ENCODE assay signal across 9 cellular contexts in genomic region chr5:41707853-41708603, GRCh38.
DNase-seq lines count a peak whose midpoint lies in the region; ATAC-seq, FAIRE-seq and TF ChIP-seq lines count a peak whose summit lies in the region.
"Had no signal": no experiment of that assay in that cellular context is flagged by ENCODE, and none has a peak within 500 bp of the region (broad histone marks: within the 10 kb centered on the region; RNA-seq: fewer than 3 reads in every experiment).

No MANE protein-coding gene starts in this region.

- in situ Hi-C loops in GM12878 (cut with MboI): no loop called here

- H4K20me1 ChIP-seq in GM12878 (ENCODE audit: control insufficient read depth, insufficient read depth): no peaks in the 10 kb centered on the region; the same call in 1 of the 2 replicates

- TF ChIP-seq POLR2A in GM12878 (IDR thresholded peaks at IDR 0.05; ENCODE audit: low read depth, low read length) (no peak), GM18505 (IDR thresholded peaks at IDR 0.05; ENCODE audit: borderline replicate concordance, extremely low read depth, insufficient read depth, insufficient read length) (no peak)

- H3K9me3 ChIP-seq in GM12878 (replicated peaks; ENCODE audit: control insufficient read depth, insufficient read depth, low read length): no peaks in the 10 kb centered on the region; the same call in 2 of the 3 replicates

- WGBS in GM12878 (ENCODE audit: insufficient coverage, insufficient replicate concordance, low lambda C conversion rate, missing lambda C conversion rate): 31% methylated on average over 4 of the region's 4 CpGs

- no TSS peak for BruUV-seq in GM12878 (replicated peaks; lab: Mats Ljungman, UMichigan)

- no peaks in the 10 kb centered on the region for H3K27me3 ChIP-seq in GM12878 (replicated peaks in 1 of 2; ENCODE audit: control insufficient read depth in 2 of 2, insufficient read depth in 2 of 2, low read length in 1 of 2)

- SMC1A ChIA-PET in GM12878 (lab: Charles Lee; ENCODE audit: uncharacterized antibody, unreplicated experiment): interaction anchor here (0.7 to 4.4 kb wide), 11 partner anchors 11 to 349 kb away, joined by 3 to 53 read pairs (median 4); no protein-coding TSS in a partner anchor

- H3K27ac Mint-ChIP-seq in HFFc6: no peak overlapping the region
- H3K27ac Mint-ChIP-seq: activated naive CD4-positive, alpha-beta T cell treated with anti-CD3 and anti-CD28 coated beads, Interleukin-2, amount 50 U/mL, for 24 hours had no signal

- no peak overlapping the region for H3K27ac ChIP-seq in GM12878 (ENCODE audit: control insufficient read depth, insufficient read depth)

- H3K4me3 Mint-ChIP-seq in HFFc6: no peak overlapping the region
- H3K4me3 Mint-ChIP-seq: activated naive CD4-positive, alpha-beta T cell treated with anti-CD3 and anti-CD28 coated beads, Interleukin-2, amount 50 U/mL, for 24 hours had no signal

- ATAC-seq in GM18502 (IDR thresholded peaks at IDR 0.05; ENCODE audit: poor library complexity, unreplicated experiment) (peak; percentile 91), GM12878 (peak; percentile 91), GM18505 (IDR thresholded peaks at IDR 0.05; ENCODE audit: unreplicated experiment) (no peak)

- intact Hi-C loops in GM12878 (cut with micrococcal nuclease; ENCODE audit: unreplicated experiment): loop anchor here (1.0 kb wide), 1 partner anchor 135 kb away; no protein-coding TSS in a partner anchor

- no peaks in the 10 kb centered on the region for H3K79me2 ChIP-seq in GM12878 (ENCODE audit: control insufficient read depth, insufficient read depth, low read length)

- TF ChIP-seq CTCF in HFFc6 (IDR thresholded peaks at IDR 0.05) (peak; percentile 77), GM12878 (IDR thresholded peaks at IDR 0.05 in 2 of 3, conservative IDR thresholded peaks at IDR 0.05 in 1 of 3; ENCODE audit: control insufficient read depth in 2 of 3, extremely low read depth in 1 of 3, insufficient read depth in 1 of 3, low read depth in 3 of 3, low read length in 3 of 3) (peak; percentile 47 to 68 (median 53); a peak in 5 of 6 replicates)

- no peaks in the 10 kb centered on the region for H3K4me1 ChIP-seq in GM12878 (ENCODE audit: control insufficient read depth, insufficient read depth, low read length)

- CTCF ChIA-PET in GM12878 (lab: Yijun Ruan, JAX): interaction anchor here (0.6 to 3.8 kb wide), 14 partner anchors 10 to 349 kb away, joined by 3 to 74 read pairs (median 4); no protein-coding TSS in a partner anchor

- no peak overlapping the region for H2AFZ ChIP-seq in GM12878 (ENCODE audit: control insufficient read depth, low read depth, low read length)

- TF ChIP-seq EP300 in GM12878 (IDR thresholded peaks at IDR 0.05; ENCODE audit: borderline replicate concordance in 1 of 2, control insufficient read depth in 1 of 2, low read depth in 2 of 2, low read length in 2 of 2): no peak

- POLR2A ChIA-PET in GM12878 (lab: Charles Lee): no interaction called here

- no peaks in the 10 kb centered on the region for H3K9me3 Mint-ChIP-seq in HFFc6

- TF ChIP-seq RAD21 in GM12878 (IDR thresholded peaks at IDR 0.05; ENCODE audit: insufficient read depth, low read depth, low read length): peak; percentile 83

- FAIRE-seq in GM12878 (lab: Jason Lieb, UNC): peak; percentile 52

- H3K27me3 Mint-ChIP-seq in HFFc6 (ENCODE audit: insufficient read depth): peaks cover 2% of the 10 kb centered on the region

- no peaks in the 10 kb centered on the region for H3K36me3 Mint-ChIP-seq in HFFc6 (ENCODE audit: low read depth)

- no peaks in the 10 kb centered on the region for H3K36me3 ChIP-seq in GM12878 (ENCODE audit: control insufficient read depth in 2 of 2, insufficient read depth in 2 of 2, low read length in 1 of 2)

- H3K4me1 Mint-ChIP-seq in HFFc6 (ENCODE audit: low read depth): peaks cover 8% of the 10 kb centered on the region; the same call in 1 of the 2 replicates
- H3K4me1 Mint-ChIP-seq: activated naive CD4-positive, alpha-beta T cell treated with anti-CD3 and anti-CD28 coated beads, Interleukin-2, amount 50 U/mL, for 24 hours had no signal

- H3K4me2 ChIP-seq in GM12878 (ENCODE audit: control insufficient read depth, insufficient read depth): no peak overlapping the region

- RAD21 ChIA-PET in GM12878 (lab: Charles Lee; ENCODE audit: unreplicated experiment): interaction anchor here (0.5 to 1.4 kb wide), 8 partner anchors 80 to 349 kb away, joined by 3 to 13 read pairs (median 3); no protein-coding TSS in a partner anchor

- no peak overlapping the region for H3K4me3 ChIP-seq in GM12878

- no peak overlapping the region for H3K9ac ChIP-seq in GM12878 (ENCODE audit: control insufficient read depth, insufficient read depth, low read length)

- DNase-seq in HFFc6: peak; percentile 56
- peak; percentile 44 for DNase-seq in NAMALWA (ENCODE audit: low spot score)
- no peak for DNase-seq in GM12878 (ENCODE audit: low read depth, low spot score)
- DNase-seq in non-pigmented ciliary epithelial cell (ENCODE audit: low read depth): peak; percentile 36
- no peak for DNase-seq in Ammon's horn (ENCODE audit: low spot score)
- DNase-seq in amygdala (lab: John Stamatoyannopoulos, UW): no peak

TF ChIP-seq in GM12878, 131 proteins besides CTCF, POLR2A, EP300 and RAD21:
- TF ChIP-seq CBX3 (IDR thresholded peaks at IDR 0.05; ENCODE audit: borderline replicate concordance, low read depth): no peak
- TF ChIP-seq GABPA (IDR thresholded peaks at IDR 0.05; ENCODE audit: low read depth): no peak
- TF ChIP-seq POLR2AphosphoS5 (IDR thresholded peaks at IDR 0.05; ENCODE audit: low read length): no peak
- TF ChIP-seq TARDBP (IDR thresholded peaks at IDR 0.05; ENCODE audit: borderline replicate concordance): no peak
- TF ChIP-seq, protein P1, sequence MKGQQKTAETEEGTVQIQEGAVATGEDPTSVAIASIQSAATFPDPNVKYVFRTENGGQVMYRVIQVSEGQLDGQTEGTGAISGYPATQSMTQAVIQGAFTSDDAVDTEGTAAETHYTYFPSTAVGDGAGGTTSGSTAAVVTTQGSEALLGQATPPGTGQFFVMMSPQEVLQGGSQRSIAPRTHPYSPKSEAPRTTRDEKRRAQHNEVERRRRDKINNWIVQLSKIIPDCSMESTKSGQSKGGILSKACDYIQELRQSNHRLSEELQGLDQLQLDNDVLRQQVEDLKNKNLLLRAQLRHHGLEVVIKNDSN (IDR thresholded peaks at IDR 0.05; ENCODE audit: borderline replicate concordance, extremely low read length, insufficient read depth, low read depth, low read length): no peak
- TF ChIP-seq SUZ12 (IDR thresholded peaks at IDR 0.05; ENCODE audit: unreplicated experiment): no peak
- no peak for TF ChIP-seq POLR2AphosphoS2 (IDR thresholded peaks at IDR 0.05; ENCODE audit: low read depth, low read length)
- TF ChIP-seq, protein P2, sequence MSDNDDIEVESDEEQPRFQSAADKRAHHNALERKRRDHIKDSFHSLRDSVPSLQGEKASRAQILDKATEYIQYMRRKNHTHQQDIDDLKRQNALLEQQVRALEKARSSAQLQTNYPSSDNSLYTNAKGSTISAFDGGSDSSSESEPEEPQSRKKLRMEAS (IDR thresholded peaks at IDR 0.05; ENCODE audit: low read depth, low read length): no peak
- TF ChIP-seq SMC3 (IDR thresholded peaks at IDR 0.05; ENCODE audit: borderline replicate concordance, low read length): peak; percentile 84
- TF ChIP-seq PAX5 (IDR thresholded peaks at IDR 0.05; ENCODE audit: borderline replicate concordance, low read depth, low read length): no peak
- TF ChIP-seq PKNOX1 (IDR thresholded peaks at IDR 0.05): peak; percentile 61; the same call in 1 of the 2 replicates
- TF ChIP-seq CBFB (IDR thresholded peaks at IDR 0.05; ENCODE audit: low read depth): no peak
- no peak for TF ChIP-seq HDAC6 (IDR thresholded peaks at IDR 0.05; ENCODE audit: unreplicated experiment)
- TF ChIP-seq MTA3 (IDR thresholded peaks at IDR 0.05; ENCODE audit: borderline replicate concordance, low read length): no peak
- TF ChIP-seq NFXL1 (IDR thresholded peaks at IDR 0.05; ENCODE audit: borderline replicate concordance): no peak
- TF ChIP-seq CEBPZ (IDR thresholded peaks at IDR 0.05; ENCODE audit: low read depth, low read length): no peak

Comparison
In these comparisons a context has a peak if more than half of its experiments do, and no peak if none do; other contexts are left out.
1. DNase-seq: peak in HFFc6 (single experiment), NAMALWA (single experiment) and non-pigmented ciliary epithelial cell (single experiment); none in GM12878 (single experiment), Ammon's horn (single experiment) and amygdala (0 of 56).